Comparison of ENCODE assay signal across 23 cellular contexts in genomic region chr16:83443972-83444371, GRCh38.
"Had no signal": no experiment of that assay in that cellular context is flagged by ENCODE, and none has a peak within 500 bp of the region (broad histone marks: within the 10 kb centered on the region; RNA-seq: fewer than 3 reads in every experiment).

No MANE protein-coding gene starts in this region.

- H3K27ac ChIP-seq: colonic mucosa, epithelial cell of prostate, esophagus squamous epithelium, gastroesophageal sphincter, heart left ventricle, hepatocyte, left lung, lower lobe of right lung had no signal

- FAIRE-seq: endometrium, frontal cortex, islet of Langerhans had no signal

- H3K9me3 ChIP-seq: colonic mucosa, esophagus squamous epithelium, gastroesophageal sphincter, heart left ventricle, left lung, lower lobe of right lung, mucosa of descending colon had no signal

- H3K4me3 ChIP-seq: colonic mucosa, esophagus squamous epithelium, gastroesophageal sphincter, heart left ventricle, hepatocyte, left lung, lower lobe of right lung, mucosa of descending colon had no signal

- H3K36me3 ChIP-seq: colonic mucosa, esophagus squamous epithelium, gastroesophageal sphincter, heart left ventricle, left lung, lower lobe of right lung had no signal

- DNase-seq: colonic mucosa; cortex of kidney; effector CD8-positive, alpha-beta T cell; effector memory CD8-positive, alpha-beta T cell; endodermal cell; erythroblast; esophagus squamous epithelium; foreskin fibroblast; heart left ventricle; hypothalamus; left cardiac atrium; left lung; left ventricle myocardium superior; lower lobe of right lung; mesenchymal stem cell; mucosa of descending colon; naive B cell had no signal

- H3K4me1 ChIP-seq: colonic mucosa, esophagus squamous epithelium, gastroesophageal sphincter, heart left ventricle, left lung, lower lobe of right lung had no signal
